ENCODE assay signal across 12 cellular contexts in the genomic region with DNA sequence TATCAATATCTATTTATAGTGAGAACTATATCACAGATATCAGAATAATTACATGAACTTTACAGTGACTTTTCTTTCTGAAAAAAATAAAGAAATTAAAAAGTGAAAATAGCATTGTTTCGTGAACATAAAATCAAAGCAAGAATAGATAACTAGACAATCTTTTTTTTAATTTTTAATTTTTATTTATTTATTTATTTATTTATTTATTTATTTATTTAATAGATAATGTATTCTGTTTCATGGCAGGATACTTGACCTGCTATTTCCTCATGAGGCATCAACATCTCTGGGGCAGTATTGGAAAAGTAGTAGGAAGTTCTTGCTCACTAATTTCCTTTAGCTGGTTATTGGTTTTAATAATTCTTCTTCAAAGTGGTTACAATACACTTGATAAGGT. TPM values are rescaled to one million over a fixed set of nuclear protein-coding genes. Genes with fewer than 3 reads are reported as not detected.
"Had no signal": no experiment of that assay in that cellular context is flagged by ENCODE, and none has a peak within 500 bp of the region (broad histone marks: within the 10 kb centered on the region; RNA-seq: fewer than 3 reads in every experiment).

No MANE protein-coding gene starts in this region.

- H3K27ac ChIP-seq: HL-60, KMS-11 had no signal

- H2AFZ ChIP-seq: GM23338 had no signal

- DNase-seq: H9, HCEC 1CT, HFFc6, KBM-7 had no signal

- H3K4me3 Mint-ChIP-seq: GM23338, H9, HFFc6, IgD-negative memory B cell had no signal

- H3K9me3 Mint-ChIP-seq: GM23338, H9 had no signal

- H3K9ac ChIP-seq: KMS-11 had no signal

- H3K4me3 ChIP-seq: GM23338 had no signal

- H3K4me1 Mint-ChIP-seq: GM23338, H9, IgD-negative memory B cell had no signal

- H3K4me2 ChIP-seq: GM23338, KMS-11 had no signal

- FAIRE-seq: H1, H54, HepG2 had no signal

- ATAC-seq: GM23338, HepG2 had no signal

- H3K27ac Mint-ChIP-seq: GM23338, H9, HFFc6, IgD-negative memory B cell had no signal

- H3K27me3 Mint-ChIP-seq: IgD-negative memory B cell had no signal

- H3K36me3 Mint-ChIP-seq: IgD-negative memory B cell had no signal

RNA-seq across cellular contexts. Expression of a gene that starts 33.3 kb away (rescaled TPM):
- total RNA-seq: HepG2, HFFc6, HT1080 had no signal
- polyA plus RNA-seq: HepG2, IgD-negative memory B cell had no signal
